Comparison of ENCODE assay signal across 6 cellular contexts in genomic region chr2:161502279-161502678, GRCh38.
DNase-seq lines count a peak whose midpoint lies in the region; ATAC-seq, FAIRE-seq and TF ChIP-seq lines count a peak whose summit lies in the region.
"Not testable (repeated sequence)": the region's sequence is repeated elsewhere in the genome, so short reads cannot be mapped to it uniquely, and the experiment has no call there.

No MANE protein-coding gene starts in this region.

- not testable (repeated sequence) for H3K27ac Mint-ChIP-seq in activated T-helper 17 cell treated with anti-CD3 and anti-CD28 coated beads, Interleukin-2, amount 50 U/mL, for 72 hours

- in situ Hi-C loops in gastrocnemius medialis (cut with MboI; ENCODE audit: low sequenced_read_pairs in 4 of 4), result not testable (repeated sequence)

- H3K27me3 Mint-ChIP-seq in activated T-helper 17 cell treated with anti-CD3 and anti-CD28 coated beads, Interleukin-2, amount 50 U/mL, for 72 hours, result peaks cover 25% of the 10 kb centered on the region

- not testable (repeated sequence) for H3K27ac ChIP-seq in gastrocnemius medialis

- not testable (repeated sequence) for H3K27me3 ChIP-seq in bronchial epithelial cell (ENCODE audit: control insufficient read depth, insufficient read depth, low read length); gastrocnemius medialis

- intact Hi-C loops in gastrocnemius medialis (cut with DNase I; ENCODE audit: low total_unique reads), result not testable (repeated sequence)

- H3K4me3 Mint-ChIP-seq in activated T-helper 17 cell treated with anti-CD3 and anti-CD28 coated beads, Interleukin-2, amount 50 U/mL, for 72 hours, result not testable (repeated sequence)

- H3K36me3 Mint-ChIP-seq in activated T-helper 17 cell treated with anti-CD3 and anti-CD28 coated beads, Interleukin-2, amount 50 U/mL, for 72 hours (ENCODE audit: low read depth), result not testable (repeated sequence)

- TF ChIP-seq POLR2A in gastrocnemius medialis (IDR thresholded peaks at IDR 0.05), result not testable (repeated sequence)

- peak; percentile 73 for FAIRE-seq in bronchial epithelial cell (lab: Jason Lieb, UNC)

- not testable (repeated sequence) for DNase-seq in bronchial epithelial cell (ENCODE audit: low read depth); gastrocnemius medialis
- peak; percentile 4 for DNase-seq in glomerular endothelial cell (ENCODE audit: extremely low read depth, low read depth, low spot score)

- H3K9me3 ChIP-seq in gastrocnemius medialis, result not testable (repeated sequence)

- not testable (repeated sequence) for H3K4me1 Mint-ChIP-seq in activated T-helper 17 cell treated with anti-CD3 and anti-CD28 coated beads, Interleukin-2, amount 50 U/mL, for 72 hours

- ATAC-seq in GM18909 (IDR thresholded peaks at IDR 0.05; ENCODE audit: poor library complexity, unreplicated experiment) (peak; percentile 30), HG03159 (IDR thresholded peaks at IDR 0.05; ENCODE audit: unreplicated experiment) (peak; percentile 31), gastrocnemius medialis (peak; percentile 52 to 61)
- ATAC-seq in activated T-helper 17 cell treated with anti-CD3 and anti-CD28 coated beads, Interleukin-2, amount 50 U/mL, for 72 hours (replicated peaks), result peak; percentile 32

- not testable (repeated sequence) for H3K36me3 ChIP-seq in bronchial epithelial cell (ENCODE audit: control insufficient read depth, insufficient read depth, low read length); gastrocnemius medialis

- H3K4me3 ChIP-seq in bronchial epithelial cell (ENCODE audit: low read depth, low read length); gastrocnemius medialis: not testable (repeated sequence)

- not testable (repeated sequence) for H3K9me3 Mint-ChIP-seq in activated T-helper 17 cell treated with anti-CD3 and anti-CD28 coated beads, Interleukin-2, amount 50 U/mL, for 72 hours

- TF ChIP-seq CTCF in bronchial epithelial cell (IDR thresholded peaks at IDR 0.05; ENCODE audit: insufficient read depth, low read length, severe bottlenecking); gastrocnemius medialis (IDR thresholded peaks at IDR 0.05 in 4 of 5, conservative IDR thresholded peaks at IDR 0.05 in 1 of 5): not testable (repeated sequence)

- not testable (repeated sequence) for H3K4me1 ChIP-seq in gastrocnemius medialis
